ENCODE assay signal across 28 cellular contexts in the genomic region with DNA sequence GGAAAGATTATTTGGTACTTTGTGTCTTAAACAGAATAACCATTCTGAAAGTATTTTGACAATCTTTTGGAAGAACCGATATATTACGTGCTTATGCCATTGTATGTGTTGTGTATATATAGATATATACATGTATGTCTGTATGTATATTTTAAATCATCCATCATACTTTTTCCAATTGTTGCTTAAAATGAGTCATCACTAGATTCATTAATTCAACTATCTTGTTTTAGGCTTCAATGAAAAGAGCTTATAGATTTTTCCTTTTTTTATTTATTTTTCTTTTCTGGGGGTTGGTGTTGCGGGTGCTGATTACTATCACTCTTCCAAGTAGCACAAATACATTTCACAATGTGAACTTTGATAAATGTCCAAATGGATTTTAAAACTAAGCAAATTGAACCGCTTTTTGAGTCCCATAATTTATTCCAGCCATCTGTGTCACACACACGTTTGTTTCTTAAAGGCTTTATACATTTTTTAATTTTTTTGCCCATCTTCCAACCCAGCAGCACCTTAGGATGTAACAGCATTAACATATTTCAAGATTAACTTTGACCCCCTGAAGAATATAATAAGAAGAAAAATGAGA.
"Had no signal": no experiment of that assay in that cellular context is flagged by ENCODE, and none has a peak within 500 bp of the region (broad histone marks: within the 10 kb centered on the region; RNA-seq: fewer than 3 reads in every experiment).

No MANE protein-coding gene starts in this region.

- DNase-seq: activated CD4-positive, alpha-beta memory T cell treated with anti-CD3 and anti-CD28 coated beads, Interleukin-2, amount 10 ng/mL, durations not matched to agents 7 days and 5 days; activated CD4-positive, alpha-beta T cell treated with anti-CD3 and anti-CD28 coated beads for 1 hour; activated CD4-positive, alpha-beta T cell treated with anti-CD3 and anti-CD28 coated beads for 4 hours; activated CD4-positive, alpha-beta T cell treated with anti-CD3 and anti-CD28 coated beads, Interleukin-2, amount 10 ng/mL, durations not matched to agents 7 days and 5 days; activated CD4-positive, alpha-beta T cell treated with anti-CD3 and anti-CD28 coated beads, Interleukin-2, amount 50 U/mL, for 4 hours; activated CD8-positive, alpha-beta memory T cell treated with anti-CD3 and anti-CD28 coated beads, Interleukin-2, amount 50 U/mL, for 48 hours; activated gamma-delta T cell; activated naive CD4-positive, alpha-beta T cell; activated naive CD4-positive, alpha-beta T cell treated with anti-CD3 and anti-CD28 coated beads, Interleukin-2, amount 50 U/mL, for 16 hours; activated naive CD8-positive, alpha-beta T cell treated with anti-CD3 and anti-CD28 coated beads for 36 hours; activated T-cell treated with anti-CD3 and anti-CD28 coated beads for 4 hours; activated T-cell treated with anti-CD3 and anti-CD28 coated beads, Interleukin-2, amount 50 U/mL, for 24 hours; activated T-cell treated with anti-CD3 and anti-CD28 coated beads, Interleukin-2, amount 50 U/mL, for 72 hours; brain microvascular endothelial cell; cortex of kidney; dermis blood vessel endothelial cell; effector CD4-positive, alpha-beta T cell; effector memory CD8-positive, alpha-beta T cell; erythroblast; foreskin melanocyte; head of caudate nucleus; T-helper 2 cell had no signal

- H3K27ac ChIP-seq: ascending aorta, brain microvascular endothelial cell, esophagus muscularis mucosa, VCaP had no signal

- H3K36me3 Mint-ChIP-seq: activated naive CD8-positive, alpha-beta T cell treated with anti-CD3 and anti-CD28 coated beads for 36 hours; WTC11 had no signal

- H3K27me3 Mint-ChIP-seq: activated T-cell treated with anti-CD3 and anti-CD28 coated beads, Interleukin-2, amount 50 U/mL, for 24 hours; central memory CD8-positive, alpha-beta T cell had no signal

- H3K36me3 ChIP-seq: ascending aorta, brain microvascular endothelial cell, esophagus muscularis mucosa had no signal

- H3K27me3 ChIP-seq: ascending aorta, brain microvascular endothelial cell, esophagus muscularis mucosa had no signal

- FAIRE-seq: bronchial epithelial cell had no signal

- ATAC-seq: activated T-cell treated with anti-CD3 and anti-CD28 coated beads, Interleukin-2, amount 50 U/mL, for 72 hours; effector memory CD8-positive, alpha-beta T cell; WTC11 had no signal

- H3K4me3 ChIP-seq: ascending aorta, esophagus muscularis mucosa had no signal

- H3K9me3 ChIP-seq: ascending aorta, esophagus muscularis mucosa had no signal

- H3K4me1 ChIP-seq: ascending aorta, esophagus muscularis mucosa had no signal

- H3K9me3 Mint-ChIP-seq: activated CD4-positive, alpha-beta memory T cell treated with anti-CD3 and anti-CD28 coated beads, Interleukin-2, amount 10 ng/mL, durations not matched to agents 7 days and 5 days; activated CD4-positive, alpha-beta T cell treated with anti-CD3 and anti-CD28 coated beads, Interleukin-2, amount 10 ng/mL, durations not matched to agents 7 days and 5 days; activated naive CD8-positive, alpha-beta T cell treated with anti-CD3 and anti-CD28 coated beads for 36 hours; activated T-cell treated with anti-CD3 and anti-CD28 coated beads, Interleukin-2, amount 50 U/mL, for 24 hours; activated T-cell treated with anti-CD3 and anti-CD28 coated beads, Interleukin-2, amount 50 U/mL, for 72 hours; central memory CD8-positive, alpha-beta T cell; effector memory CD8-positive, alpha-beta T cell; WTC11 had no signal

- H3K4me3 Mint-ChIP-seq: activated CD4-positive, alpha-beta memory T cell treated with anti-CD3 and anti-CD28 coated beads, Interleukin-2, amount 10 ng/mL, durations not matched to agents 7 days and 5 days; activated CD4-positive, alpha-beta T cell treated with anti-CD3 and anti-CD28 coated beads, Interleukin-2, amount 10 ng/mL, durations not matched to agents 7 days and 5 days; activated naive CD8-positive, alpha-beta T cell treated with anti-CD3 and anti-CD28 coated beads for 36 hours; activated T-cell treated with anti-CD3 and anti-CD28 coated beads, Interleukin-2, amount 50 U/mL, for 24 hours; activated T-cell treated with anti-CD3 and anti-CD28 coated beads, Interleukin-2, amount 50 U/mL, for 72 hours; central memory CD8-positive, alpha-beta T cell; effector memory CD8-positive, alpha-beta T cell; WTC11 had no signal

- H3K27ac Mint-ChIP-seq: activated CD4-positive, alpha-beta memory T cell treated with anti-CD3 and anti-CD28 coated beads, Interleukin-2, amount 10 ng/mL, durations not matched to agents 7 days and 5 days; activated CD4-positive, alpha-beta T cell treated with anti-CD3 and anti-CD28 coated beads, Interleukin-2, amount 10 ng/mL, durations not matched to agents 7 days and 5 days; activated naive CD8-positive, alpha-beta T cell treated with anti-CD3 and anti-CD28 coated beads for 36 hours; activated T-cell treated with anti-CD3 and anti-CD28 coated beads, Interleukin-2, amount 50 U/mL, for 24 hours; activated T-cell treated with anti-CD3 and anti-CD28 coated beads, Interleukin-2, amount 50 U/mL, for 72 hours; effector memory CD8-positive, alpha-beta T cell; WTC11 had no signal
